In the genomic region with DNA sequence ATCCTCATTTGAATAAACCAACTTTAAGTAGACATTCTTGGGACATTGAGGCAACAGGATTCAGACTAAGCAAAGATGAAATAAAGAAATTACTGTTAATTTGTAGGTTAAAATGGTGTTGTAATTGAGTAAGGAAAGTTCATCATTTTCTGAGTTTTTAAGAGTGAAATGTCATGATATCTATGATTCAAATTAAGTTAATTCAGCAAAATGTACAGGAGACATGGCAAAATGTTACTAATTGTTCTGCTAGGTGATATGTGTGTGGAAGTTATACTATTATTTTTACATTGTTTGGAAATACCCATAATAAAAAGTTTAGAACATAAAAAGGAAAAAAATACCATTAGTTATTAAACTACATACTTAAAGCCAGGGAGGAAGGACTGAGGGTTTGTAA, we compare ENCODE assay signal across 27 cellular contexts.
"Had no signal": no experiment of that assay in that cellular context is flagged by ENCODE, and none has a peak within 500 bp of the region (broad histone marks: within the 10 kb centered on the region; RNA-seq: fewer than 3 reads in every experiment).

No MANE protein-coding gene starts in this region.

- DNase-seq: stimulated activated CD4-positive, alpha-beta T cell treated with anti-CD3 and anti-CD28 coated beads, Interleukin-2, amount 100 ng/mL, for 48 hours; stimulated activated CD4-positive, alpha-beta T cell treated with anti-CD3 and anti-CD28 coated beads, Interleukin-4, amount 100 ng/mL, for 1 hour; stimulated activated CD4-positive, alpha-beta T cell treated with anti-CD3 and anti-CD28 coated beads, Interleukin-4, amount 100 ng/mL, for 24 hours; stimulated activated CD4-positive, alpha-beta T cell treated with anti-CD3 and anti-CD28 coated beads, Interleukin-4, amount 100 ng/mL, for 4 hours; stimulated activated CD8-positive, alpha-beta memory T cell treated with anti-CD3 and anti-CD28 coated beads, Interleukin-4, amount 100 ng/mL, for 48 hours; stimulated activated naive B cell treated with anti-CD40 and anti-IgM and Interleukin-4, amounts not matched to agents 10 μg/mL and 1 μg/mL and 100 μg/mL, for 72 hours; stimulated activated naive CD4-positive, alpha-beta T cell; stimulated activated naive CD4-positive, alpha-beta T cell treated with Interleukin-2 at 50 U/mL for 16 hours; stimulated activated naive CD8-positive, alpha-beta T cell treated with anti-CD3 and anti-CD28 coated beads, Interleukin-15, amount 100 ng/mL, for 72 hours; stimulated activated naive CD8-positive, alpha-beta T cell treated with anti-CD3 and anti-CD28 coated beads, Interleukin-15, Interleukin-2, amounts not matched to agents 100 U/mL and 50 U/mL, for 24 hours; stomach; substantia nigra; testis; thyroid gland; tibial artery; transverse colon; trophoblast cell; upper lobe of left lung; upper lobe of right lung; uterus had no signal

- H3K4me1 ChIP-seq: stomach, suprapubic skin, thyroid gland, tibial artery, tibial nerve, transverse colon, upper lobe of left lung, upper lobe of right lung, uterus, vagina had no signal

- ATAC-seq: stimulated activated effector memory CD8-positive, alpha-beta T cell treated with anti-CD3 and anti-CD28 coated beads, Interleukin-12 subunit alpha, Interleukin-12 subunit beta, amount 100 ng/mL, for 72 hours; stimulated activated memory B cell treated with anti-CD40 and anti-IgM and Interleukin-4, amounts not matched to agents 10 μg/mL and 1 μg/mL and 100 μg/mL, for 72 hours; stimulated activated naive B cell treated with anti-CD40 and anti-IgM and Interleukin-4, amounts not matched to agents 10 μg/mL and 1 μg/mL and 100 μg/mL, for 72 hours; stimulated activated naive CD8-positive, alpha-beta T cell treated with anti-CD3 and anti-CD28 coated beads, Interleukin-15, amount 100 ng/mL, for 72 hours; stimulated activated naive CD8-positive, alpha-beta T cell treated with anti-CD3 and anti-CD28 coated beads, Interleukin-15, Interleukin-2, amounts not matched to agents 100 U/mL and 50 U/mL, for 24 hours; upper lobe of right lung had no signal

- H3K36me3 ChIP-seq: stomach, suprapubic skin, thoracic aorta, thyroid gland, tibial artery, tibial nerve, transverse colon, upper lobe of left lung, upper lobe of right lung, uterus, vagina had no signal

- H3K27ac ChIP-seq: stomach, suprapubic skin, testis, thoracic aorta, thyroid gland, tibial artery, tibial nerve, transverse colon, upper lobe of left lung, upper lobe of right lung, uterus, vagina had no signal

- FAIRE-seq: urothelium cell line had no signal

- H3K9me3 ChIP-seq: stomach, suprapubic skin, testis, thoracic aorta, thyroid gland, tibial artery, tibial nerve, transverse colon, upper lobe of left lung, upper lobe of right lung, uterus, vagina had no signal

- H3K27me3 ChIP-seq: stomach, suprapubic skin, testis, thyroid gland, tibial artery, tibial nerve, transverse colon, upper lobe of left lung, upper lobe of right lung, uterus, vagina had no signal

- H3K4me3 ChIP-seq: stomach, suprapubic skin, testis, thoracic aorta, thyroid gland, tibial artery, tibial nerve, transverse colon, upper lobe of left lung, upper lobe of right lung, uterus, vagina had no signal
